ENCODE assay signal across 12 cellular contexts in the genomic region with DNA sequence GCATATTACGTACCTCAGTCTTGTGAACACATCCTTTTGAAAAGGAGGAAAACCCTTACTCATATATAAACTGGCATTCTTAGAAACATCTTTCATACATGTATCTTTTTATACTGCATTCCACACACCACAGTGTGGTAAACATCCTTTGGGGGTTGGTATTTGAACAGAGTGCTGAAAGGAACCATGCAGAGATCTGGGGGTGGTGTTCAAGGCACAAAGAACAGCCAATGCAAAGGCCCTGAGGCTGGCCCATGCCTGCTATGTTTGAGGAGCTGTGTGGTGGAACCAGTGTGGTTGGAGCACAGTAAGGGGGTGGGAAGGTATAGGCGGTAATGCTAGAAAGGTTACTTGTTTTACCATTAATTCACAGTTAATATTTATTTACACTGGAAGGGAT. TPM values are rescaled to one million over a fixed set of nuclear protein-coding genes. Genes with fewer than 3 reads are reported as not detected.
DNase-seq lines count a peak whose midpoint lies in the region; ATAC-seq and TF ChIP-seq lines count a peak whose summit lies in the region.
"Had no signal": no experiment of that assay in that cellular context is flagged by ENCODE, and none has a peak within 500 bp of the region (broad histone marks: within the 10 kb centered on the region; RNA-seq: fewer than 3 reads in every experiment).

No MANE protein-coding gene starts in this region.

- no peaks in the 10 kb centered on the region for H3K27me3 Mint-ChIP-seq in stimulated activated naive CD8-positive, alpha-beta T cell treated with anti-CD3 and anti-CD28 coated beads, Interleukin-15, Interleukin-2, amounts not matched to agents 100 ng/mL and 50 ng/mL, for 24 hours
- H3K27me3 Mint-ChIP-seq in WTC11 (ENCODE audit: low read depth) (no peaks in the 10 kb centered on the region), type B pancreatic cell (no peaks in the 10 kb centered on the region)

- H3K9me3 Mint-ChIP-seq in stimulated activated naive CD8-positive, alpha-beta T cell treated with anti-CD3 and anti-CD28 coated beads, Interleukin-15, Interleukin-2, amounts not matched to agents 100 ng/mL and 50 ng/mL, for 24 hours = no peaks in the 10 kb centered on the region
- H3K9me3 Mint-ChIP-seq in WTC11 (no peaks in the 10 kb centered on the region), type B pancreatic cell (peaks cover 7% of the 10 kb centered on the region)

- ATAC-seq in stimulated activated naive CD8-positive, alpha-beta T cell treated with anti-CD3 and anti-CD28 coated beads, Interleukin-15, Interleukin-2, amounts not matched to agents 100 U/mL and 50 U/mL, for 24 hours = no peak
- no peak for ATAC-seq in WTC11
- ATAC-seq in GM19452 (IDR thresholded peaks at IDR 0.05; ENCODE audit: unreplicated experiment) = no peak

- CTCF ChIA-PET in WTC11 (lab: Charles Lee) = no interaction called here

- H3K36me3 Mint-ChIP-seq in stimulated activated naive CD8-positive, alpha-beta T cell treated with anti-CD3 and anti-CD28 coated beads, Interleukin-15, Interleukin-2, amounts not matched to agents 100 ng/mL and 50 ng/mL, for 24 hours (ENCODE audit: low read depth) = peaks cover 57% of the 10 kb centered on the region
- H3K36me3 Mint-ChIP-seq in WTC11 = peaks cover 8% of the 10 kb centered on the region
- peaks cover 17% of the 10 kb centered on the region for H3K36me3 Mint-ChIP-seq in type B pancreatic cell

- H3K4me3 ChIP-seq in fibroblast of pulmonary artery (replicated peaks; ENCODE audit: low read depth, low read length) = peak overlapping the region; percentile 66
- H3K4me3 ChIP-seq: ovary had no signal

- no peak for DNase-seq in stimulated activated naive CD8-positive, alpha-beta T cell treated with anti-CD3 and anti-CD28 coated beads, Interleukin-15, Interleukin-2, amounts not matched to agents 100 U/mL and 50 U/mL, for 24 hours
- DNase-seq in WTC11 (ENCODE audit: low spot score) = no peak
- no peak for DNase-seq in fibroblast of pulmonary artery (ENCODE audit: low read depth)
- DNase-seq in type B pancreatic cell (ENCODE audit: extremely low spot score, unreplicated experiment) = no peak
- no peak for DNase-seq in NCI-H345 treated with DMSO at 0.1 percent for 48 hours (lab: John Stamatoyannopoulos, UW; ENCODE audit: unreplicated experiment)
- no peak for DNase-seq in KG1 (lab: John Stamatoyannopoulos, UW)
- DNase-seq: central memory CD4-positive, alpha-beta T cell; NCI-H1105; NCI-H82 had no signal

- H3K4me1 Mint-ChIP-seq in stimulated activated naive CD8-positive, alpha-beta T cell treated with anti-CD3 and anti-CD28 coated beads, Interleukin-15, Interleukin-2, amounts not matched to agents 100 ng/mL and 50 ng/mL, for 24 hours (ENCODE audit: low read depth) = peaks cover 60% of the 10 kb centered on the region
- H3K4me1 Mint-ChIP-seq in WTC11 (peaks cover 26% of the 10 kb centered on the region), type B pancreatic cell (ENCODE audit: unreplicated experiment) (peaks cover 20% of the 10 kb centered on the region)

- H3K4me3 Mint-ChIP-seq in stimulated activated naive CD8-positive, alpha-beta T cell treated with anti-CD3 and anti-CD28 coated beads, Interleukin-15, Interleukin-2, amounts not matched to agents 100 ng/mL and 50 ng/mL, for 24 hours = peak overlapping the region; percentile 92
- H3K4me3 Mint-ChIP-seq in WTC11 (peak overlapping the region; percentile 39), type B pancreatic cell (peak overlapping the region; percentile 97)

- TF ChIP-seq CTCF in WTC11 (IDR thresholded peaks at IDR 0.05) (no peak), fibroblast of pulmonary artery (IDR thresholded peaks at IDR 0.05; ENCODE audit: low read length, missing control alignments) (no peak), type B pancreatic cell (conservative IDR thresholded peaks at IDR 0.05) (no peak)

- H3K27ac Mint-ChIP-seq in stimulated activated naive CD8-positive, alpha-beta T cell treated with anti-CD3 and anti-CD28 coated beads, Interleukin-15, Interleukin-2, amounts not matched to agents 100 ng/mL and 50 ng/mL, for 24 hours = peak overlapping the region; percentile 89
- H3K27ac Mint-ChIP-seq in WTC11 (no peak overlapping the region), type B pancreatic cell (no peak overlapping the region)

- POLR2A ChIA-PET in WTC11 (lab: Charles Lee) = no interaction called here

TF ChIP-seq in WTC11, 78 proteins besides CTCF, POLR2A, EP300 and RAD21 (continues in another document):
- TF ChIP-seq SMAD3 (CRISPR knock-in tag; IDR thresholded peaks at IDR 0.05; ENCODE audit: borderline replicate concordance) = no peak
- TF ChIP-seq, protein P1, sequence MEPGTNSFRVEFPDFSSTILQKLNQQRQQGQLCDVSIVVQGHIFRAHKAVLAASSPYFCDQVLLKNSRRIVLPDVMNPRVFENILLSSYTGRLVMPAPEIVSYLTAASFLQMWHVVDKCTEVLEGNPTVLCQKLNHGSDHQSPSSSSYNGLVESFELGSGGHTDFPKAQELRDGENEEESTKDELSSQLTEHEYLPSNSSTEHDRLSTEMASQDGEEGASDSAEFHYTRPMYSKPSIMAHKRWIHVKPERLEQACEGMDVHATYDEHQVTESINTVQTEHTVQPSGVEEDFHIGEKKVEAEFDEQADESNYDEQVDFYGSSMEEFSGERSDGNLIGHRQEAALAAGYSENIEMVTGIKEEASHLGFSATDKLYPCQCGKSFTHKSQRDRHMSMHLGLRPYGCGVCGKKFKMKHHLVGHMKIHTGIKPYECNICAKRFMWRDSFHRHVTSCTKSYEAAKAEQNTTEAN (CRISPR knock-in tag; IDR thresholded peaks at IDR 0.05) = no peak
- TF ChIP-seq NFATC4 (CRISPR knock-in tag; IDR thresholded peaks at IDR 0.05) = no peak
- TF ChIP-seq, protein P2, sequence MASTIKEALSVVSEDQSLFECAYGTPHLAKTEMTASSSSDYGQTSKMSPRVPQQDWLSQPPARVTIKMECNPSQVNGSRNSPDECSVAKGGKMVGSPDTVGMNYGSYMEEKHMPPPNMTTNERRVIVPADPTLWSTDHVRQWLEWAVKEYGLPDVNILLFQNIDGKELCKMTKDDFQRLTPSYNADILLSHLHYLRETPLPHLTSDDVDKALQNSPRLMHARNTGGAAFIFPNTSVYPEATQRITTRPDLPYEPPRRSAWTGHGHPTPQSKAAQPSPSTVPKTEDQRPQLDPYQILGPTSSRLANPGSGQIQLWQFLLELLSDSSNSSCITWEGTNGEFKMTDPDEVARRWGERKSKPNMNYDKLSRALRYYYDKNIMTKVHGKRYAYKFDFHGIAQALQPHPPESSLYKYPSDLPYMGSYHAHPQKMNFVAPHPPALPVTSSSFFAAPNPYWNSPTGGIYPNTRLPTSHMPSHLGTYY (CRISPR knock-in tag; IDR thresholded peaks at IDR 0.05) = no peak
- no peak for TF ChIP-seq RELA (CRISPR knock-in tag; IDR thresholded peaks at IDR 0.05; ENCODE audit: borderline replicate concordance)
- TF ChIP-seq, protein P3, sequence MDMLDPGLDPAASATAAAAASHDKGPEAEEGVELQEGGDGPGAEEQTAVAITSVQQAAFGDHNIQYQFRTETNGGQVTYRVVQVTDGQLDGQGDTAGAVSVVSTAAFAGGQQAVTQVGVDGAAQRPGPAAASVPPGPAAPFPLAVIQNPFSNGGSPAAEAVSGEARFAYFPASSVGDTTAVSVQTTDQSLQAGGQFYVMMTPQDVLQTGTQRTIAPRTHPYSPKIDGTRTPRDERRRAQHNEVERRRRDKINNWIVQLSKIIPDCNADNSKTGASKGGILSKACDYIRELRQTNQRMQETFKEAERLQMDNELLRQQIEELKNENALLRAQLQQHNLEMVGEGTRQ (CRISPR knock-in tag; IDR thresholded peaks at IDR 0.05) = no peak
- TF ChIP-seq, protein P4, sequence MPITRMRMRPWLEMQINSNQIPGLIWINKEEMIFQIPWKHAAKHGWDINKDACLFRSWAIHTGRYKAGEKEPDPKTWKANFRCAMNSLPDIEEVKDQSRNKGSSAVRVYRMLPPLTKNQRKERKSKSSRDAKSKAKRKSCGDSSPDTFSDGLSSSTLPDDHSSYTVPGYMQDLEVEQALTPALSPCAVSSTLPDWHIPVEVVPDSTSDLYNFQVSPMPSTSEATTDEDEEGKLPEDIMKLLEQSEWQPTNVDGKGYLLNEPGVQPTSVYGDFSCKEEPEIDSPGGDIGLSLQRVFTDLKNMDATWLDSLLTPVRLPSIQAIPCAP (CRISPR knock-in tag; IDR thresholded peaks at IDR 0.05) = no peak
- TF ChIP-seq, protein P5, sequence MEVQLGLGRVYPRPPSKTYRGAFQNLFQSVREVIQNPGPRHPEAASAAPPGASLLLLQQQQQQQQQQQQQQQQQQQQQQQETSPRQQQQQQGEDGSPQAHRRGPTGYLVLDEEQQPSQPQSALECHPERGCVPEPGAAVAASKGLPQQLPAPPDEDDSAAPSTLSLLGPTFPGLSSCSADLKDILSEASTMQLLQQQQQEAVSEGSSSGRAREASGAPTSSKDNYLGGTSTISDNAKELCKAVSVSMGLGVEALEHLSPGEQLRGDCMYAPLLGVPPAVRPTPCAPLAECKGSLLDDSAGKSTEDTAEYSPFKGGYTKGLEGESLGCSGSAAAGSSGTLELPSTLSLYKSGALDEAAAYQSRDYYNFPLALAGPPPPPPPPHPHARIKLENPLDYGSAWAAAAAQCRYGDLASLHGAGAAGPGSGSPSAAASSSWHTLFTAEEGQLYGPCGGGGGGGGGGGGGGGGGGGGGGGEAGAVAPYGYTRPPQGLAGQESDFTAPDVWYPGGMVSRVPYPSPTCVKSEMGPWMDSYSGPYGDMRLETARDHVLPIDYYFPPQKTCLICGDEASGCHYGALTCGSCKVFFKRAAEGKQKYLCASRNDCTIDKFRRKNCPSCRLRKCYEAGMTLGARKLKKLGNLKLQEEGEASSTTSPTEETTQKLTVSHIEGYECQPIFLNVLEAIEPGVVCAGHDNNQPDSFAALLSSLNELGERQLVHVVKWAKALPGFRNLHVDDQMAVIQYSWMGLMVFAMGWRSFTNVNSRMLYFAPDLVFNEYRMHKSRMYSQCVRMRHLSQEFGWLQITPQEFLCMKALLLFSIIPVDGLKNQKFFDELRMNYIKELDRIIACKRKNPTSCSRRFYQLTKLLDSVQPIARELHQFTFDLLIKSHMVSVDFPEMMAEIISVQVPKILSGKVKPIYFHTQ (CRISPR knock-in tag; IDR thresholded peaks at IDR 0.05) = no peak

RNA-seq across cellular contexts. Expression of a gene that starts 2.0 kb away (rescaled TPM):
- total RNA-seq in WTC11 (2021) (35.2 to 35.8 TPM (median 35.3 TPM) in 3 replicates), type B pancreatic cell (ENCODE audit: low replicate concordance) (23.8 and 30.7 TPM in 2 replicates)

RNA-seq across cellular contexts. Expression of a gene that starts 10.6 kb away (rescaled TPM):
- total RNA-seq in WTC11 (2021) (68.6 to 80.5 TPM (median 79.9 TPM) in 3 replicates), type B pancreatic cell (ENCODE audit: low replicate concordance) (87.5 and 96.4 TPM in 2 replicates)

RNA-seq across cellular contexts. Expression of a gene that starts 18.6 kb away (rescaled TPM):
- total RNA-seq in WTC11 (2021) (2.0 to 3.4 TPM (median 2.8 TPM) in 3 replicates), type B pancreatic cell (ENCODE audit: low replicate concordance) (0.50 and 0.51 TPM in 2 replicates)

RNA-seq across cellular contexts. Expression of a gene that starts 28.7 kb away (rescaled TPM):
- total RNA-seq in WTC11 (2021) (7.1 to 8.3 TPM (median 7.3 TPM) in 3 replicates), type B pancreatic cell (ENCODE audit: low replicate concordance) (3.7 and 4.2 TPM in 2 replicates)

Comparison
In these comparisons a context has a peak if more than half of its experiments do, and no peak if none do; other contexts are left out.
1. H3K4me3 Mint-ChIP-seq: peak in every context shown above with its lines; median percentile 97 in type B pancreatic cell; 92 in stimulated activated naive CD8-positive, alpha-beta T cell treated with anti-CD3 and anti-CD28 coated beads, Interleukin-15, Interleukin-2, amounts not matched to agents 100 ng/mL and 50 ng/mL, for 24 hours; 39 in WTC11.